ENCODE assay signal across 1 cellular context in the genomic region with DNA sequence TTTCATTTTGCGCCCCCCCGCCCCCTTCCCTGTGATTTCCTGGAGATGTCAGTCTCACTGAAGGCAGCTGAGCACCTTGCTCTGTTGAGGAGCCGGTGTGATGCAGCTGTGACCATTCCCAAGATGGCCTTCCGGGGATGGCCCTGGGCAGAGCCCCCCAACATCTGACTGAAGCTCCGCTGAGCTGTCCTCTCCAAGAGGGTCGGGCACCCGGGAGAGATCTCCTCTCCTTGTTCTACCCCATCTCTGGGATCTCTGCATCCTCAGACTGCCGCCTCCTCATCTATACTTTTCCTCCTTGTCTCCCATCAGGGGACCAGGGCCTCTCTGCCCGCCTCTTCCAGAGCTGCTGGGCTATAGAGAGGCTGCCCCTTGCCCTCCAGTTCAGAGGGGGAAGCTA.
TF ChIP-seq lines count a peak whose summit lies in the region.

No MANE protein-coding gene starts in this region.

TF ChIP-seq in HepG2, 621 proteins besides CTCF, POLR2A, EP300 and RAD21 (continued from another document):
- TF ChIP-seq AFF4 (CRISPR knock-in tag; IDR thresholded peaks at IDR 0.05): no peak
- TF ChIP-seq MXD1 (CRISPR knock-in tag; IDR thresholded peaks at IDR 0.05): no peak
- TF ChIP-seq ZNF687 (CRISPR knock-in tag; IDR thresholded peaks at IDR 0.05): no peak
- TF ChIP-seq ZMYM3 (CRISPR knock-in tag; IDR thresholded peaks at IDR 0.05): no peak
- no peak for TF ChIP-seq HIVEP1 (CRISPR knock-in tag; IDR thresholded peaks at IDR 0.05)
- no peak for TF ChIP-seq POGZ (CRISPR knock-in tag; IDR thresholded peaks at IDR 0.05)
- TF ChIP-seq HNF4G (IDR thresholded peaks at IDR 0.05; ENCODE audit: borderline replicate concordance, low read depth, low read length): no peak
- no peak for TF ChIP-seq HNF4G (CRISPR knock-in tag; IDR thresholded peaks at IDR 0.05; ENCODE audit: borderline replicate concordance, low read depth)
- TF ChIP-seq, protein P1, sequence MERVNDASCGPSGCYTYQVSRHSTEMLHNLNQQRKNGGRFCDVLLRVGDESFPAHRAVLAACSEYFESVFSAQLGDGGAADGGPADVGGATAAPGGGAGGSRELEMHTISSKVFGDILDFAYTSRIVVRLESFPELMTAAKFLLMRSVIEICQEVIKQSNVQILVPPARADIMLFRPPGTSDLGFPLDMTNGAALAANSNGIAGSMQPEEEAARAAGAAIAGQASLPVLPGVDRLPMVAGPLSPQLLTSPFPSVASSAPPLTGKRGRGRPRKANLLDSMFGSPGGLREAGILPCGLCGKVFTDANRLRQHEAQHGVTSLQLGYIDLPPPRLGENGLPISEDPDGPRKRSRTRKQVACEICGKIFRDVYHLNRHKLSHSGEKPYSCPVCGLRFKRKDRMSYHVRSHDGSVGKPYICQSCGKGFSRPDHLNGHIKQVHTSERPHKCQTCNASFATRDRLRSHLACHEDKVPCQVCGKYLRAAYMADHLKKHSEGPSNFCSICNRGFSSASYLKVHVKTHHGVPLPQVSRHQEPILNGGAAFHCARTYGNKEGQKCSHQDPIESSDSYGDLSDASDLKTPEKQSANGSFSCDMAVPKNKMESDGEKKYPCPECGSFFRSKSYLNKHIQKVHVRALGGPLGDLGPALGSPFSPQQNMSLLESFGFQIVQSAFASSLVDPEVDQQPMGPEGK (CRISPR knock-in tag; IDR thresholded peaks at IDR 0.05): no peak
- TF ChIP-seq GLMP (CRISPR knock-in tag; IDR thresholded peaks at IDR 0.05; ENCODE audit: borderline replicate concordance): no peak
- TF ChIP-seq TBL1XR1 (IDR thresholded peaks at IDR 0.05; ENCODE audit: borderline replicate concordance, low read length, partially characterized antibody): no peak
- TF ChIP-seq ZNF264 (CRISPR knock-in tag; IDR thresholded peaks at IDR 0.05): no peak
- no peak for TF ChIP-seq PAX8 (CRISPR knock-in tag; IDR thresholded peaks at IDR 0.05; ENCODE audit: borderline replicate concordance)
